In the genomic region with DNA sequence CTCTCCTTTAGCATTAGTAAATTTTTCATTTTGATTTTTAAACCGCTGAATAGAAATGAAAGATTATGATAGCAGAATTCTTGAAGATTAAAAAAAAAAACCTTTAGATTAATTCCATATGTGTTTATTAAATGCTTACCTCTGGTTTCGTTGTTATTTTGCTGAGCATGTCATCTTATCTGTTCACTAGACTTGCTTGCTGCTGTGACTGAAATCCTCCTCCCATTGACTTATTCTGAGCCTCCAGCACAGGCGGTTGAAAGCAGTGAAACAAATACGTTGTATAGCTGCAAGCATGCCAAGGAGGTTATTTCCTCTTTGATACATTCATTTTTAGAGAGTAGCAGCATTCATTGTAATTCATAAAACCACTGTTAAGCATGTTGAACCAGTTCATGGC, we compare ENCODE assay signal across 11 cellular contexts. TPM values are rescaled to one million over a fixed set of nuclear protein-coding genes. Genes with fewer than 3 reads are reported as not detected.
A peak's percentile ranks its signal among the peaks of the same experiment; 100 is the strongest.
DNase-seq lines count a peak whose midpoint lies in the region; ATAC-seq and TF ChIP-seq lines count a peak whose summit lies in the region.
"Had no signal": no experiment of that assay in that cellular context is flagged by ENCODE, and none has a peak within 500 bp of the region (broad histone marks: within the 10 kb centered on the region; RNA-seq: fewer than 3 reads in every experiment).

A gene (minus strand): TSS at position 210 of the 400 bp plus-strand sequence. CDS start 1,278 bp downstream, outside the sequence.

- CTCF ChIA-PET in SK-N-SH (lab: Yijun Ruan, JAX): interaction anchor here (0.6 to 3.2 kb wide), 11 partner anchors 10 to 349 kb away, joined by 3 to 11 read pairs (median 4); no protein-coding TSS in a partner anchor

- H3K4me2 ChIP-seq in SK-N-SH: peak within 1 kb of the TSS; percentile 56
- H3K4me2 ChIP-seq in fibroblast of lung (ENCODE audit: extremely low read depth, insufficient read depth, low read length): peak within 1 kb of the TSS; percentile 83
- peak within 1 kb of the TSS; percentile 42 for H3K4me2 ChIP-seq in parathyroid adenoma (ENCODE audit: low read length)

- intact Hi-C loops in lower leg skin (cut with DNase I; ENCODE audit: low total_unique reads): no loop called here

- TF ChIP-seq RAD21 in SK-N-SH (IDR thresholded peaks at IDR 0.05; ENCODE audit: low read length): peak; percentile 20; the same call in 1 of the 2 replicates

- TF ChIP-seq POLR2A in lower leg skin (IDR thresholded peaks at IDR 0.05): no peak

- 17% methylated on average over 4 of the region's 4 CpGs for WGBS in SK-N-SH (ENCODE audit: low lambda C conversion rate)
- 42 to 57% methylated on average over 4 of the region's 4 CpGs for WGBS in lower leg skin, 2 donors

- TF ChIP-seq CTCF in GM13977 (IDR thresholded peaks at IDR 0.05; ENCODE audit: extremely low read depth, insufficient read depth, missing control alignments): no peak
- no peak for TF ChIP-seq CTCF in SK-N-SH (IDR thresholded peaks at IDR 0.05)
- TF ChIP-seq CTCF in fibroblast of lung (conservative IDR thresholded peaks at IDR 0.05 in 1 of 2, IDR thresholded peaks at IDR 0.05 in 1 of 2; ENCODE audit: low read depth in 1 of 2, low read length in 2 of 2): no peak
- TF ChIP-seq CTCF in parathyroid adenoma (IDR thresholded peaks at IDR 0.05): no peak
- no peak for TF ChIP-seq CTCF in lower leg skin (IDR thresholded peaks at IDR 0.05)

- H3K27me3 ChIP-seq in SK-N-SH (ENCODE audit: insufficient read depth) (no peaks in the 10 kb centered on the region), fibroblast of lung (ENCODE audit: control insufficient read depth, insufficient read depth, low read length) (no peaks in the 10 kb centered on the region), parathyroid adenoma (ENCODE audit: control insufficient read depth, insufficient read depth, low read length) (no peaks in the 10 kb centered on the region)

- in situ Hi-C loops in GM13977 (cut with MboI; ENCODE audit: low pct_unique_long_range_greater_than_20kb, low sequenced_read_pairs, unreplicated experiment): no loop called here

- H3K4me3 ChIP-seq in SK-N-SH (ENCODE audit: low read depth in 2 of 2, low read length in 1 of 2) (peak within 1 kb of the TSS; percentile 12 to 42; a peak in 2 of 4 replicates), fibroblast of lung (replicated peaks in 1 of 4; ENCODE audit: control extremely low read depth in 1 of 4, insufficient read depth in 1 of 4, low read depth in 3 of 4, low read length in 4 of 4) (peak within 1 kb of the TSS; percentile 8 to 58 (median 38)), parathyroid adenoma (ENCODE audit: low read depth, low read length) (peak within 1 kb of the TSS; percentile 19), lower leg skin (ENCODE audit: low read depth, poor library complexity, severe bottlenecking) (no peak within 1 kb of the TSS)

- no peaks in the 10 kb centered on the region for H3K9me2 ChIP-seq in SK-N-SH

- POLR2A ChIA-PET in SK-N-SH (lab: Yijun Ruan, JAX): interaction anchor here (0.9 to 1.0 kb wide), 3 partner anchors 63 to 340 kb away, joined by 3 to 4 read pairs (median 3); a partner anchor contains a TSS

- peaks cover 0 to 7% of the 10 kb centered on the region in 2 experiments for H3K36me3 ChIP-seq in SK-N-SH (replicated peaks in 1 of 2; ENCODE audit: control insufficient read depth in 1 of 2, insufficient read depth in 2 of 2, low read length in 1 of 2)
- H3K36me3 ChIP-seq in fibroblast of lung (ENCODE audit: control insufficient read depth, insufficient read depth, low read length): no peaks in the 10 kb centered on the region
- H3K36me3 ChIP-seq in parathyroid adenoma (ENCODE audit: control insufficient read depth, insufficient read depth, low read length): no peaks in the 10 kb centered on the region

- H4K20me1 ChIP-seq in SK-N-SH (ENCODE audit: insufficient read depth) (no peaks in the 10 kb centered on the region), fibroblast of lung (ENCODE audit: control insufficient read depth, extremely low read depth, insufficient read depth, low read length) (no peaks in the 10 kb centered on the region)

- DNase-seq in GM13977 (ENCODE audit: low spot score) (peak; percentile 22), SK-N-SH (peak; percentile 62), fibroblast of lung (ENCODE audit: low read depth in 2 of 2) (peak; percentile 25 to 67), lower leg skin (ENCODE audit: low spot score in 2 of 2) (no peak)
- DNase-seq: cerebellar nuclear complex had no signal

- TF ChIP-seq EP300 in SK-N-SH (IDR thresholded peaks at IDR 0.05; ENCODE audit: borderline replicate concordance in 1 of 2, low read depth in 1 of 2, low read length in 1 of 2): peak in 1 of 2 experiments; percentile 51; a peak in 1 of 4 replicates

- H3K27ac ChIP-seq in SK-N-SH (ENCODE audit: low read depth in 2 of 2, low read length in 1 of 2) (peak within 1 kb of the TSS; percentile 62 to 94), fibroblast of lung (ENCODE audit: insufficient read depth, low read length) (peak within 1 kb of the TSS; percentile 29), parathyroid adenoma (no peak within 1 kb of the TSS)

- H3K4me1 ChIP-seq in SK-N-SH (ENCODE audit: control insufficient read depth in 1 of 2, insufficient read depth in 2 of 2, low read depth in 1 of 2, low read length in 1 of 2) (peaks cover 34 to 37% of the 10 kb centered on the region in 2 experiments; a peak in 3 of 4 replicates), fibroblast of lung (ENCODE audit: control insufficient read depth, extremely low read depth, insufficient read depth, low read length) (peaks cover 3% of the 10 kb centered on the region), parathyroid adenoma (peaks cover 5% of the 10 kb centered on the region)

- H2AFZ ChIP-seq in SK-N-SH (ENCODE audit: low read depth) (no peak within 1 kb of the TSS), fibroblast of lung (ENCODE audit: low read length) (no peak within 1 kb of the TSS), parathyroid adenoma (no peak within 1 kb of the TSS)

- ATAC-seq in GM19463 (IDR thresholded peaks at IDR 0.05; ENCODE audit: unreplicated experiment) (no peak), HG03439 (IDR thresholded peaks at IDR 0.05; ENCODE audit: unreplicated experiment) (no peak), HG03565 (IDR thresholded peaks at IDR 0.05; ENCODE audit: unreplicated experiment) (no peak)

- H3K79me2 ChIP-seq in SK-N-SH (ENCODE audit: insufficient read depth) (peaks cover 47% of the 10 kb centered on the region), fibroblast of lung (ENCODE audit: control insufficient read depth, insufficient read depth, low read length) (peaks cover 2% of the 10 kb centered on the region), parathyroid adenoma (peaks cover 3% of the 10 kb centered on the region)

- no peaks in the 10 kb centered on the region for H3K9me3 ChIP-seq in SK-N-SH
- H3K9me3 ChIP-seq in fibroblast of lung (ENCODE audit: control insufficient read depth, insufficient read depth, low read depth, low read length): no peaks in the 10 kb centered on the region
- H3K9me3 ChIP-seq in parathyroid adenoma (ENCODE audit: control insufficient read depth, low read length): no peaks in the 10 kb centered on the region

- H3F3A ChIP-seq in SK-N-SH (replicated peaks; ENCODE audit: insufficient read depth): peaks cover 25% of the 10 kb centered on the region

- peak within 1 kb of the TSS; percentile 23; the same call in 1 of the 2 replicates for H3K9ac ChIP-seq in SK-N-SH
- no peak within 1 kb of the TSS for H3K9ac ChIP-seq in fibroblast of lung (ENCODE audit: insufficient read depth, low read length)
- H3K9ac ChIP-seq in parathyroid adenoma: no peak within 1 kb of the TSS

TF ChIP-seq in SK-N-SH, 30 proteins besides CTCF, POLR2A, EP300 and RAD21 (continues in another document):
- no peak for TF ChIP-seq GABPA (IDR thresholded peaks at IDR 0.05; ENCODE audit: low read depth)
- TF ChIP-seq, protein P1, sequence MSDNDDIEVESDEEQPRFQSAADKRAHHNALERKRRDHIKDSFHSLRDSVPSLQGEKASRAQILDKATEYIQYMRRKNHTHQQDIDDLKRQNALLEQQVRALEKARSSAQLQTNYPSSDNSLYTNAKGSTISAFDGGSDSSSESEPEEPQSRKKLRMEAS (IDR thresholded peaks at IDR 0.05; ENCODE audit: low read depth): no peak
- no peak for TF ChIP-seq FOXJ3 (CRISPR knock-in tag; IDR thresholded peaks at IDR 0.05)
- TF ChIP-seq, protein P2, sequence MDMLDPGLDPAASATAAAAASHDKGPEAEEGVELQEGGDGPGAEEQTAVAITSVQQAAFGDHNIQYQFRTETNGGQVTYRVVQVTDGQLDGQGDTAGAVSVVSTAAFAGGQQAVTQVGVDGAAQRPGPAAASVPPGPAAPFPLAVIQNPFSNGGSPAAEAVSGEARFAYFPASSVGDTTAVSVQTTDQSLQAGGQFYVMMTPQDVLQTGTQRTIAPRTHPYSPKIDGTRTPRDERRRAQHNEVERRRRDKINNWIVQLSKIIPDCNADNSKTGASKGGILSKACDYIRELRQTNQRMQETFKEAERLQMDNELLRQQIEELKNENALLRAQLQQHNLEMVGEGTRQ (IDR thresholded peaks at IDR 0.05; ENCODE audit: borderline replicate concordance, low read depth, low read length): no peak
- no peak for TF ChIP-seq RFX5 (IDR thresholded peaks at IDR 0.05; ENCODE audit: low read length)
- TF ChIP-seq CHD2 (IDR thresholded peaks at IDR 0.05; ENCODE audit: low read length, partially characterized antibody): peak; percentile 33
- TF ChIP-seq JUND (IDR thresholded peaks at IDR 0.05): no peak
- TF ChIP-seq FOSL2 (IDR thresholded peaks at IDR 0.05; ENCODE audit: borderline replicate concordance, low read depth): no peak
- TF ChIP-seq MEF2A (IDR thresholded peaks at IDR 0.05; ENCODE audit: borderline replicate concordance, low read depth): no peak
- TF ChIP-seq EZH2phosphoT487 (IDR thresholded peaks at IDR 0.05; ENCODE audit: borderline replicate concordance, low read depth): no peak
- TF ChIP-seq GATA2 (CRISPR knock-in tag; IDR thresholded peaks at IDR 0.05): peak; percentile 64
- TF ChIP-seq, protein P3, sequence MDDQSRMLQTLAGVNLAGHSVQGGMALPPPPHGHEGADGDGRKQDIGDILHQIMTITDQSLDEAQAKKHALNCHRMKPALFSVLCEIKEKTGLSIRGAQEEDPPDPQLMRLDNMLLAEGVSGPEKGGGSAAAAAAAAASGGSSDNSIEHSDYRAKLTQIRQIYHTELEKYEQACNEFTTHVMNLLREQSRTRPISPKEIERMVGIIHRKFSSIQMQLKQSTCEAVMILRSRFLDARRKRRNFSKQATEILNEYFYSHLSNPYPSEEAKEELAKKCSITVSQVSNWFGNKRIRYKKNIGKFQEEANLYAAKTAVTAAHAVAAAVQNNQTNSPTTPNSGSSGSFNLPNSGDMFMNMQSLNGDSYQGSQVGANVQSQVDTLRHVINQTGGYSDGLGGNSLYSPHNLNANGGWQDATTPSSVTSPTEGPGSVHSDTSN (IDR thresholded peaks at IDR 0.05): no peak

RNA-seq across cellular contexts. Expression of the gene that starts here (rescaled TPM):
- polyA plus RNA-seq in SK-N-SH (2012; rRNA removed): 0.25 and 0.41 TPM in 2 replicates
- polyA plus RNA-seq in SK-N-SH (2012; cell fraction: cytosol; rRNA removed): 0.35 and 0.46 TPM in 2 replicates
- polyA plus RNA-seq in SK-N-SH (2012; cell fraction: nucleus; rRNA removed): 0.02 and 0.17 TPM in 2 replicates
- 31.1 and 92.5 TPM in 2 replicates for total RNA-seq in fibroblast of lung
- 12.6 and 26.0 TPM in 2 replicates for polyA plus RNA-seq in fibroblast of lung
- polyA plus RNA-seq in fibroblast of lung (2012): 6.9 and 15.9 TPM in 2 replicates
- polyA minus RNA-seq in fibroblast of lung (ENCODE audit: low replicate concordance): 5.2 and 5.6 TPM in 2 replicates
- total RNA-seq in lower leg skin: under 1 TPM in 2 of 4 donors, not detected in 2; 0.10 to 0.46 TPM
- total RNA-seq: M059J, mononuclear cell had no signal

Comparison
In these comparisons a context has a peak if more than half of its experiments do, and no peak if none do; other contexts are left out.
1. RNA of the gene that starts here (total RNA-seq): 31.1 to 92.5 TPM in fibroblast of lung; 0.10 to 0.46 TPM in lower leg skin; every median in the first group is over 10 times any median in the second.
2. RNA of the gene that starts here (polyA plus RNA-seq): 6.9 to 26.0 TPM in fibroblast of lung; 0.02 to 0.46 TPM in SK-N-SH; every median in the first group is over 4 times any median in the second.
3. Peak in DNase-seq, H3K4me3 ChIP-seq, H3K27ac ChIP-seq, H3K9ac ChIP-seq and H3K4me2 ChIP-seq in SK-N-SH; RNA of the gene not detected or under 1 TPM.
4. DNase-seq: peak in GM13977 (single experiment) and fibroblast of lung (2 of 2); none in lower leg skin (0 of 2).
5. Peak in every context shown above with its lines, with median percentiles within 50 percentile points of each other: H3K4me2 ChIP-seq.